In genomic region chr9:130664191-130665028, GRCh38 we compare ENCODE assay signal across 12 cellular contexts. TPM values are rescaled to one million over a fixed set of nuclear protein-coding genes. Genes with fewer than 3 reads are reported as not detected.
DNase-seq lines count a peak whose midpoint lies in the region; ATAC-seq and TF ChIP-seq lines count a peak whose summit lies in the region.
"Had no signal": no experiment of that assay in that cellular context is flagged by ENCODE, and none has a peak within 500 bp of the region (broad histone marks: within the 10 kb centered on the region; RNA-seq: fewer than 3 reads in every experiment).

Gene PRDM12, plus strand, starts transcription at chr9:130664594. Its CDS starts 60 bp downstream, at chr9:130664654.

- H3K4me3 ChIP-seq in endodermal cell (ENCODE audit: low read length): no peak within 1 kb of the TSS
- peak within 1 kb of the TSS; percentile 18 for H3K4me3 ChIP-seq in psoas muscle
- H3K4me3 ChIP-seq: left lung had no signal

- H3K36me3 Mint-ChIP-seq in activated CD4-positive, alpha-beta T cell treated with anti-CD3 and anti-CD28 coated beads for 36 hours (ENCODE audit: low read depth): no peaks in the 10 kb centered on the region
- no peaks in the 10 kb centered on the region for H3K36me3 Mint-ChIP-seq in endodermal cell (ENCODE audit: low read depth)

- no peaks in the 10 kb centered on the region for H3K9me3 ChIP-seq in endodermal cell (ENCODE audit: control insufficient read depth, low read length)
- no peaks in the 10 kb centered on the region for H3K9me3 ChIP-seq in psoas muscle
- H3K9me3 ChIP-seq: BE2C, left lung had no signal

- no peak within 1 kb of the TSS for H3K9ac ChIP-seq in endodermal cell (ENCODE audit: extremely low read depth, low read length, poor library complexity, severe bottlenecking)

- no peaks in the 10 kb centered on the region for H3K36me3 ChIP-seq in endodermal cell (ENCODE audit: control insufficient read depth, insufficient read depth, low read length)
- H3K36me3 ChIP-seq in psoas muscle (ENCODE audit: insufficient read depth in 1 of 2, low read depth in 1 of 2): no peaks in the 10 kb centered on the region
- H3K36me3 ChIP-seq: BE2C, left lung had no signal

- H3K4me3 Mint-ChIP-seq in activated CD4-positive, alpha-beta T cell treated with anti-CD3 and anti-CD28 coated beads for 36 hours: no peak within 1 kb of the TSS
- H3K4me3 Mint-ChIP-seq in endodermal cell: peak within 1 kb of the TSS; percentile 26

- peaks cover 96% of the 10 kb centered on the region for H3K27me3 ChIP-seq in endodermal cell (ENCODE audit: control insufficient read depth, insufficient read depth, low read length, poor library complexity, severe bottlenecking)
- peaks cover 0 to 89% (median 57%) of the 10 kb centered on the region in 3 donors for H3K27me3 ChIP-seq in psoas muscle (ENCODE audit: insufficient read depth in 3 of 3, low read length in 2 of 3)

- peaks cover 52% of the 10 kb centered on the region for H3K27me3 Mint-ChIP-seq in activated CD4-positive, alpha-beta T cell treated with anti-CD3 and anti-CD28 coated beads for 36 hours
- H3K27me3 Mint-ChIP-seq in endodermal cell (ENCODE audit: insufficient read depth): peaks cover 99% of the 10 kb centered on the region

- TF ChIP-seq CTCF in endodermal cell (conservative IDR thresholded peaks at IDR 0.05) (no peak), psoas muscle (IDR thresholded peaks at IDR 0.05) (no peak)

- POLR2A ChIA-PET in activated CD4-positive, alpha-beta T cell treated with anti-CD3 and anti-CD28 coated beads for 36 hours (lab: Charles Lee): no interaction called here

- peaks cover 21% of the 10 kb centered on the region for H3K4me1 Mint-ChIP-seq in activated CD4-positive, alpha-beta T cell treated with anti-CD3 and anti-CD28 coated beads for 36 hours
- H3K4me1 Mint-ChIP-seq in endodermal cell: peaks cover 6% of the 10 kb centered on the region

- no peak within 1 kb of the TSS for H3K27ac Mint-ChIP-seq in activated CD4-positive, alpha-beta T cell treated with anti-CD3 and anti-CD28 coated beads for 36 hours
- H3K27ac Mint-ChIP-seq in endodermal cell: no peak within 1 kb of the TSS

- no peaks in the 10 kb centered on the region for H3K4me1 ChIP-seq in endodermal cell (ENCODE audit: control insufficient read depth, insufficient read depth, low read length)
- peaks cover 28% of the 10 kb centered on the region for H3K4me1 ChIP-seq in psoas muscle
- H3K4me1 ChIP-seq: BE2C had no signal

- no peak for ATAC-seq in activated CD4-positive, alpha-beta T cell treated with anti-CD3 and anti-CD28 coated beads for 36 hours
- peak in 1 of 4 donors; percentile 11 for ATAC-seq in psoas muscle
- ATAC-seq in HG02970 (IDR thresholded peaks at IDR 0.05; ENCODE audit: low FRiP score, unreplicated experiment): no peak

- WGBS in endodermal cell (ENCODE audit: insufficient coverage in 1 of 2, insufficient read length in 1 of 2), 2 experiments: 1 to 2% methylated on average over 44 to 80 of the region's 80 CpGs
- 1 to 2% (median 1%) methylated on average over 44 to 80 of the region's 80 CpGs for WGBS in psoas muscle, 3 donors

- peak; percentile 32 for DNase-seq in activated CD4-positive, alpha-beta T cell treated with anti-CD3 and anti-CD28 coated beads for 36 hours
- no peak for DNase-seq in activated CD4-positive, alpha-beta T cell treated with anti-CD3 and anti-CD28 coated beads for 1 hour
- peak; percentile 54 for DNase-seq in NCI-H2171 (lab: John Stamatoyannopoulos, UW)
- DNase-seq in endodermal cell: peak; percentile 79
- no peak for DNase-seq in psoas muscle
- DNase-seq in stimulated activated CD4-positive, alpha-beta T cell treated with anti-CD3 and anti-CD28 coated beads, Interleukin-2, amount 100 ng/mL, for 48 hours: no peak
- no peak for DNase-seq in SKM-1 (lab: John Stamatoyannopoulos, UW; ENCODE audit: unreplicated experiment)
- DNase-seq: BE2C; KG1; stimulated activated CD4-positive, alpha-beta T cell treated with anti-CD3 and anti-CD28 coated beads, Interleukin-1b, Interleukin-23, amount 100 ng/mL, for 48 hours had no signal

- H3K27ac ChIP-seq in endodermal cell (ENCODE audit: low read depth, low read length) (no peak within 1 kb of the TSS), psoas muscle (no peak within 1 kb of the TSS)
- H3K27ac ChIP-seq: left lung had no signal

- no peaks in the 10 kb centered on the region for H3K9me3 Mint-ChIP-seq in activated CD4-positive, alpha-beta T cell treated with anti-CD3 and anti-CD28 coated beads for 36 hours (ENCODE audit: low read depth)
- H3K9me3 Mint-ChIP-seq in endodermal cell: no peaks in the 10 kb centered on the region

- intact Hi-C loops in activated CD4-positive, alpha-beta T cell treated with anti-CD3 and anti-CD28 coated beads for 36 hours (cut with DNase I, micrococcal nuclease): loop anchor here in 1 of 2 experiments (5.0 kb wide), 1 partner anchor 1923 kb away; no protein-coding TSS in a partner anchor
- intact Hi-C loops in psoas muscle (cut with DNase I): no loop called here

- CTCF ChIA-PET in activated CD4-positive, alpha-beta T cell treated with anti-CD3 and anti-CD28 coated beads for 36 hours (lab: Charles Lee): interaction anchor here (1.0 to 1.1 kb wide), 3 partner anchors 18 to 206 kb away, joined by 3 to 5 read pairs (median 3); no protein-coding TSS in a partner anchor

RNA-seq across cellular contexts. Expression of gene PRDM12, which starts in this region (rescaled TPM):
- under 1 TPM in 1 of 2 experiments, not detected in 1; 0.09 TPM for total RNA-seq in activated CD4-positive, alpha-beta T cell treated with anti-CD3 and anti-CD28 coated beads for 36 hours
- total RNA-seq in endodermal cell: not detected
- 5.8 TPM for polyA plus RNA-seq in endodermal cell (2013, experiment 1 of 2)
- 5.3 TPM for polyA plus RNA-seq in endodermal cell (2013, experiment 2 of 2)
- not detected for total RNA-seq in psoas muscle
- under 1 TPM; 0.03 to 0.17 (median 0.06) TPM for polyA plus RNA-seq in psoas muscle
- total RNA-seq: left lung had no signal

Comparison
In these comparisons a context has a peak if more than half of its experiments do, and no peak if none do; other contexts are left out.
1. Peak in DNase-seq in activated CD4-positive, alpha-beta T cell treated with anti-CD3 and anti-CD28 coated beads for 36 hours; RNA of the gene not detected or under 1 TPM.
2. DNase-seq: peak in NCI-H2171 (single experiment) and endodermal cell (single experiment); none in activated CD4-positive, alpha-beta T cell treated with anti-CD3 and anti-CD28 coated beads for 1 hour (single experiment), psoas muscle (0 of 2), stimulated activated CD4-positive, alpha-beta T cell treated with anti-CD3 and anti-CD28 coated beads, Interleukin-2, amount 100 ng/mL, for 48 hours (0 of 2) and SKM-1 (single experiment).